ENCODE assay signal across 16 cellular contexts in genomic region chr9:95078934-95079333, GRCh38.
DNase-seq lines count a peak whose midpoint lies in the region; ATAC-seq and TF ChIP-seq lines count a peak whose summit lies in the region.
"Had no signal": no experiment of that assay in that cellular context is flagged by ENCODE, and none has a peak within 500 bp of the region (broad histone marks: within the 10 kb centered on the region; RNA-seq: fewer than 3 reads in every experiment).

No MANE protein-coding gene starts in this region.

- H3K36me3 Mint-ChIP-seq in naive thymus-derived CD8-positive, alpha-beta T cell = peaks cover 0 to 18% (median 3%) of the 10 kb centered on the region in 3 donors
- H3K36me3 Mint-ChIP-seq: activated naive CD4-positive, alpha-beta T cell treated with anti-CD3 and anti-CD28 coated beads, Interleukin-2, amount 50 U/mL, for 72 hours had no signal

- no peak overlapping the region for H3K27ac ChIP-seq in BLaER1
- H3K27ac ChIP-seq in angular gyrus (ENCODE audit: low read depth, low read length) = peak overlapping the region; percentile 98
- H3K27ac ChIP-seq in right cardiac atrium (ENCODE audit: low read length) = peak overlapping the region; percentile 4
- peak overlapping the region; percentile 52 to 83 for H3K27ac ChIP-seq in prostate gland
- H3K27ac ChIP-seq: SK-N-MC had no signal

- DNase-seq in right cardiac atrium = peak in 1 of 3 donors; percentile 69
- no peak for DNase-seq in prostate gland (ENCODE audit: low spot score)
- DNase-seq in naive thymus-derived CD8-positive, alpha-beta T cell = no peak
- no peak for DNase-seq in ecto neural progenitor cell (ENCODE audit: low spot score)
- DNase-seq: activated CD4-positive, alpha-beta memory T cell treated with anti-CD3 and anti-CD28 coated beads for 36 hours; AML-193; GOT3; Karpas-422; NCI-H446 treated with DMSO at 0.1 percent for 48 hours; occipital lobe had no signal

- no peak for TF ChIP-seq CTCF in prostate gland (IDR thresholded peaks at IDR 0.05)

- peaks cover 66% of the 10 kb centered on the region for H3K36me3 ChIP-seq in BLaER1
- peaks cover 0 to 9% of the 10 kb centered on the region in 2 donors for H3K36me3 ChIP-seq in prostate gland

- POLR2A ChIA-PET in naive thymus-derived CD8-positive, alpha-beta T cell (lab: Charles Lee) = no interaction called here

- no peak overlapping the region for H3K27ac Mint-ChIP-seq in naive thymus-derived CD8-positive, alpha-beta T cell
- H3K27ac Mint-ChIP-seq: activated CD4-positive, alpha-beta memory T cell treated with anti-CD3 and anti-CD28 coated beads for 36 hours had no signal

- H3K4me3 ChIP-seq in BLaER1 (no peak overlapping the region), right cardiac atrium (ENCODE audit: low read length) (no peak overlapping the region), prostate gland (no peak overlapping the region)
- H3K4me3 ChIP-seq: SK-N-MC had no signal

- no peaks in the 10 kb centered on the region for H3K27me3 ChIP-seq in BLaER1
- H3K27me3 ChIP-seq in right cardiac atrium (ENCODE audit: control insufficient read depth, insufficient read depth) = no peaks in the 10 kb centered on the region
- H3K27me3 ChIP-seq in prostate gland (replicated peaks; ENCODE audit: insufficient read depth) = no peaks in the 10 kb centered on the region

- H3K4me2 ChIP-seq in BLaER1 = 0 out of 2 replicates have a peak overlapping the region, but pooled peaks have one; percentile 1

- intact Hi-C loops in right cardiac atrium (cut with DNase I) (no loop called here), prostate gland (cut with DNase I) (no loop called here)

- TF ChIP-seq POLR2A in prostate gland (IDR thresholded peaks at IDR 0.05) = no peak

- H3K4me1 ChIP-seq in BLaER1 (peaks cover 27% of the 10 kb centered on the region), right cardiac atrium (ENCODE audit: control insufficient read depth, insufficient read depth, low read length) (peaks cover 16% of the 10 kb centered on the region), prostate gland (replicated peaks) (peaks cover 21% of the 10 kb centered on the region)

- H3K9me3 ChIP-seq in BLaER1 (no peaks in the 10 kb centered on the region), right cardiac atrium (ENCODE audit: control insufficient read depth, low read length) (no peaks in the 10 kb centered on the region), prostate gland (no peaks in the 10 kb centered on the region)

- no peak overlapping the region for H3K9ac ChIP-seq in BLaER1

- 49% methylated on average over 6 of the region's 6 CpGs for WGBS in right cardiac atrium
- 17% methylated on average over 6 of the region's 6 CpGs for WGBS in prostate gland

- H3K4me3 Mint-ChIP-seq in naive thymus-derived CD8-positive, alpha-beta T cell = no peak overlapping the region
- H3K4me3 Mint-ChIP-seq: activated CD4-positive, alpha-beta memory T cell treated with anti-CD3 and anti-CD28 coated beads for 36 hours had no signal

- peaks cover 13% of the 10 kb centered on the region; the same call in 1 of the 2 replicates for H4K20me1 ChIP-seq in BLaER1

- ATAC-seq in right cardiac atrium (peak; percentile 49 to 67), HG03280 (IDR thresholded peaks at IDR 0.05; ENCODE audit: unreplicated experiment) (no peak), HG03571 (IDR thresholded peaks at IDR 0.05; ENCODE audit: unreplicated experiment) (no peak)
- no peak for ATAC-seq in naive thymus-derived CD8-positive, alpha-beta T cell
- ATAC-seq: activated naive CD4-positive, alpha-beta T cell treated with anti-CD3 and anti-CD28 coated beads, Interleukin-2, amount 50 U/mL, for 72 hours had no signal

- no peaks in the 10 kb centered on the region for H3K4me1 Mint-ChIP-seq in naive thymus-derived CD8-positive, alpha-beta T cell

- H3K27me3 Mint-ChIP-seq in naive thymus-derived CD8-positive, alpha-beta T cell = no peaks in the 10 kb centered on the region
- H3K27me3 Mint-ChIP-seq: activated CD4-positive, alpha-beta memory T cell treated with anti-CD3 and anti-CD28 coated beads for 36 hours had no signal

- no peaks in the 10 kb centered on the region for H3K9me3 Mint-ChIP-seq in naive thymus-derived CD8-positive, alpha-beta T cell
- H3K9me3 Mint-ChIP-seq: activated CD4-positive, alpha-beta memory T cell treated with anti-CD3 and anti-CD28 coated beads for 36 hours; activated naive CD4-positive, alpha-beta T cell treated with anti-CD3 and anti-CD28 coated beads, Interleukin-2, amount 50 U/mL, for 72 hours had no signal

Comparison
In these comparisons a context has a peak if more than half of its experiments do, and no peak if none do; other contexts are left out.
1. ATAC-seq: peak in right cardiac atrium (2 of 2); none in naive thymus-derived CD8-positive, alpha-beta T cell (0 of 2), HG03280 (single experiment) and HG03571 (single experiment).